15 cellular contexts compared by ENCODE assay signal in genomic region chr9:134011401-134011800, GRCh38.
"Had no signal": no experiment of that assay in that cellular context is flagged by ENCODE, and none has a peak within 500 bp of the region (broad histone marks: within the 10 kb centered on the region; RNA-seq: fewer than 3 reads in every experiment).

No MANE protein-coding gene starts in this region.

- H3K27me3 ChIP-seq: heart left ventricle, upper lobe of left lung, uterus had no signal

- H3K36me3 ChIP-seq: esophagus squamous epithelium, heart left ventricle, tibial artery, upper lobe of left lung, uterus had no signal

- H3K4me1 ChIP-seq: esophagus squamous epithelium, foreskin keratinocyte, tibial artery, uterus had no signal

- H3K4me3 ChIP-seq: esophagus squamous epithelium, heart left ventricle, lung, tibial artery, upper lobe of left lung, uterus had no signal

- ATAC-seq: foreskin keratinocyte; left colon; naive thymus-derived CD4-positive, alpha-beta T cell; right cardiac atrium had no signal

- H3K9me3 ChIP-seq: esophagus squamous epithelium, tibial artery, uterus had no signal

- H3K27ac ChIP-seq: esophagus squamous epithelium, foreskin keratinocyte, heart left ventricle, tibial artery, upper lobe of left lung, uterus had no signal

- DNase-seq: esophagus squamous epithelium; foreskin keratinocyte; heart left ventricle; hippocampal formation; left colon; left ventricle myocardium superior; mesenchymal stem cell; naive thymus-derived CD4-positive, alpha-beta T cell; nephron progenitor cell; right cardiac atrium; stimulated activated CD4-positive, alpha-beta T cell treated with anti-CD3 and anti-CD28 coated beads, Interleukin-12 subunit alpha, Interleukin-12 subunit beta, amount 100 ng/mL, for 4 hours; tibial artery; uterus had no signal
